In genomic region chr19:48351341-48351752, GRCh38 we compare ENCODE assay signal across 8 cellular contexts. TPM values are rescaled to one million over a fixed set of nuclear protein-coding genes. Genes with fewer than 3 reads are reported as not detected.
A peak's percentile ranks its signal among the peaks of the same experiment; 100 is the strongest.
DNase-seq lines count a peak whose midpoint lies in the region; ATAC-seq and TF ChIP-seq lines count a peak whose summit lies in the region.

No MANE protein-coding gene starts in this region.

- no peak overlapping the region for H3K4me3 Mint-ChIP-seq in activated CD8-positive, alpha-beta memory T cell treated with anti-CD3 and anti-CD28 coated beads, Interleukin-2, amount 10 ng/mL, durations not matched to agents 7 days and 5 days
- H3K4me3 Mint-ChIP-seq in natural killer cell treated with Interleukin-12 subunit alpha and Interleukin-12 subunit beta and Interleukin-15 and Interleukin-18, amount 100 ng/mL, for 72 hours: no peak overlapping the region

- H3K27ac ChIP-seq in substantia nigra (ENCODE audit: low read depth, low read length, poor library complexity, severe bottlenecking): no peak overlapping the region

- CTCF ChIA-PET in activated CD8-positive, alpha-beta memory T cell treated with anti-CD3 and anti-CD28 coated beads, Interleukin-2, amount 10 ng/mL, durations not matched to agents 7 days and 5 days (lab: Charles Lee): interaction anchor here (0.7 to 3.1 kb wide), 15 partner anchors 9 to 237 kb away, joined by 3 to 21 read pairs (median 4); partner anchors contain the start of genes KDELR1, SYNGR4 and TMEM143

- H3K36me3 Mint-ChIP-seq in activated CD8-positive, alpha-beta memory T cell treated with anti-CD3 and anti-CD28 coated beads, Interleukin-2, amount 10 ng/mL, durations not matched to agents 7 days and 5 days: no peaks in the 10 kb centered on the region
- no peaks in the 10 kb centered on the region for H3K36me3 Mint-ChIP-seq in natural killer cell treated with Interleukin-12 subunit alpha and Interleukin-12 subunit beta and Interleukin-15 and Interleukin-18, amount 100 ng/mL, for 72 hours

- H3K4me1 Mint-ChIP-seq in activated CD8-positive, alpha-beta memory T cell treated with anti-CD3 and anti-CD28 coated beads, Interleukin-2, amount 10 ng/mL, durations not matched to agents 7 days and 5 days: peaks cover 9% of the 10 kb centered on the region
- H3K4me1 Mint-ChIP-seq in natural killer cell treated with Interleukin-12 subunit alpha and Interleukin-12 subunit beta and Interleukin-15 and Interleukin-18, amount 100 ng/mL, for 72 hours (ENCODE audit: low read depth in 2 of 2): peaks cover 7 to 11% of the 10 kb centered on the region in 2 donors

- H3K27me3 Mint-ChIP-seq in activated CD8-positive, alpha-beta memory T cell treated with anti-CD3 and anti-CD28 coated beads, Interleukin-2, amount 10 ng/mL, durations not matched to agents 7 days and 5 days: no peaks in the 10 kb centered on the region
- H3K27me3 Mint-ChIP-seq in natural killer cell treated with Interleukin-12 subunit alpha and Interleukin-12 subunit beta and Interleukin-15 and Interleukin-18, amount 100 ng/mL, for 72 hours: no peaks in the 10 kb centered on the region

- H3K9me3 Mint-ChIP-seq in activated CD8-positive, alpha-beta memory T cell treated with anti-CD3 and anti-CD28 coated beads, Interleukin-2, amount 10 ng/mL, durations not matched to agents 7 days and 5 days (ENCODE audit: low read depth): no peaks in the 10 kb centered on the region
- no peaks in the 10 kb centered on the region for H3K9me3 Mint-ChIP-seq in natural killer cell treated with Interleukin-12 subunit alpha and Interleukin-12 subunit beta and Interleukin-15 and Interleukin-18, amount 100 ng/mL, for 72 hours

- TF ChIP-seq POLR2A in erythroblast (IDR thresholded peaks at IDR 0.05; ENCODE audit: low read length): no peak

- peak; percentile 95 for ATAC-seq in activated CD8-positive, alpha-beta memory T cell treated with anti-CD3 and anti-CD28 coated beads, Interleukin-2, amount 10 ng/mL, durations not matched to agents 7 days and 5 days
- peak; percentile 81 to 88 for ATAC-seq in natural killer cell treated with Interleukin-12 subunit alpha and Interleukin-12 subunit beta and Interleukin-15 and Interleukin-18, amount 100 ng/mL, for 72 hours
- no peak for ATAC-seq in HG03196 (IDR thresholded peaks at IDR 0.05; ENCODE audit: unreplicated experiment)

- no peak overlapping the region for H3K27ac Mint-ChIP-seq in activated CD8-positive, alpha-beta memory T cell treated with anti-CD3 and anti-CD28 coated beads, Interleukin-2, amount 10 ng/mL, durations not matched to agents 7 days and 5 days
- no peak overlapping the region for H3K27ac Mint-ChIP-seq in natural killer cell treated with Interleukin-12 subunit alpha and Interleukin-12 subunit beta and Interleukin-15 and Interleukin-18, amount 100 ng/mL, for 72 hours

- DNase-seq in AG08395 (ENCODE audit: low spot score) (peak; percentile 68), GM19240 (ENCODE audit: insufficient read length, low spot score) (peak; percentile 75), NCI-H748 (lab: John Stamatoyannopoulos, UW; ENCODE audit: unreplicated experiment) (peak; percentile 65), erythroblast (lab: John Stamatoyannopoulos, UW) (peak; percentile 76 to 86), substantia nigra (lab: John Stamatoyannopoulos, UW) (peak in 36 of 49 donors; percentile 2 to 69 (median 24))
- peak; percentile 89 for DNase-seq in activated CD8-positive, alpha-beta memory T cell treated with anti-CD3 and anti-CD28 coated beads, Interleukin-2, amount 10 ng/mL, durations not matched to agents 7 days and 5 days
- DNase-seq in natural killer cell treated with Interleukin-12 subunit alpha and Interleukin-12 subunit beta and Interleukin-15 and Interleukin-18, amount 100 ng/mL, for 72 hours (ENCODE audit: low spot score): peak; percentile 84

RNA-seq across cellular contexts. Expression of gene TMEM143, which starts 12.4 kb away (rescaled TPM):
- 10 to 100 TPM; 16.7 to 22.3 TPM for total RNA-seq in activated CD8-positive, alpha-beta memory T cell treated with anti-CD3 and anti-CD28 coated beads, Interleukin-2, amount 10 ng/mL, durations not matched to agents 7 days and 5 days
- 10 to 100 TPM in 1 of 2 donors, 1 to 10 TPM in 1; 6.9 to 25.5 TPM for total RNA-seq in natural killer cell treated with Interleukin-12 subunit alpha and Interleukin-12 subunit beta and Interleukin-15 and Interleukin-18, amount 100 ng/mL, for 72 hours

RNA-seq across cellular contexts. Expression of gene SYNGR4, which starts 12.8 kb away (rescaled TPM):
- not detected for total RNA-seq in activated CD8-positive, alpha-beta memory T cell treated with anti-CD3 and anti-CD28 coated beads, Interleukin-2, amount 10 ng/mL, durations not matched to agents 7 days and 5 days
- total RNA-seq in natural killer cell treated with Interleukin-12 subunit alpha and Interleukin-12 subunit beta and Interleukin-15 and Interleukin-18, amount 100 ng/mL, for 72 hours: under 1 TPM in 1 of 2 donors, not detected in 1; 0.45 TPM

RNA-seq across cellular contexts. Expression of gene EMP3, which starts 26.0 kb away (rescaled TPM):
- total RNA-seq in activated CD8-positive, alpha-beta memory T cell treated with anti-CD3 and anti-CD28 coated beads, Interleukin-2, amount 10 ng/mL, durations not matched to agents 7 days and 5 days: 100 to 1,000 TPM; 291 to 294 TPM
- total RNA-seq in natural killer cell treated with Interleukin-12 subunit alpha and Interleukin-12 subunit beta and Interleukin-15 and Interleukin-18, amount 100 ng/mL, for 72 hours: 100 to 1,000 TPM in 1 of 2 donors, 10 to 100 TPM in 1; 99.4 to 157 TPM

RNA-seq across cellular contexts. Expression of gene KDELR1, which starts 40.0 kb away (rescaled TPM):
- total RNA-seq in activated CD8-positive, alpha-beta memory T cell treated with anti-CD3 and anti-CD28 coated beads, Interleukin-2, amount 10 ng/mL, durations not matched to agents 7 days and 5 days: 10 to 100 TPM; 64.8 to 72.2 TPM
- 10 to 100 TPM; 64.4 to 80.9 TPM for total RNA-seq in natural killer cell treated with Interleukin-12 subunit alpha and Interleukin-12 subunit beta and Interleukin-15 and Interleukin-18, amount 100 ng/mL, for 72 hours

RNA-seq across cellular contexts. Expression of gene GRIN2D, which starts 42.1 kb away (rescaled TPM):
- total RNA-seq in activated CD8-positive, alpha-beta memory T cell treated with anti-CD3 and anti-CD28 coated beads, Interleukin-2, amount 10 ng/mL, durations not matched to agents 7 days and 5 days: under 1 TPM; 0.09 to 0.18 TPM
- under 1 TPM; 0.14 to 0.42 TPM for total RNA-seq in natural killer cell treated with Interleukin-12 subunit alpha and Interleukin-12 subunit beta and Interleukin-15 and Interleukin-18, amount 100 ng/mL, for 72 hours

Comparison
In these comparisons a context has a peak if more than half of its experiments do, and no peak if none do; other contexts are left out.
1. DNase-seq: peak in every context shown above with its lines; median percentile 89 in activated CD8-positive, alpha-beta memory T cell treated with anti-CD3 and anti-CD28 coated beads, Interleukin-2, amount 10 ng/mL, durations not matched to agents 7 days and 5 days; 84 in natural killer cell treated with Interleukin-12 subunit alpha and Interleukin-12 subunit beta and Interleukin-15 and Interleukin-18, amount 100 ng/mL, for 72 hours; 81 in erythroblast; 75 in GM19240; 68 in AG08395; 65 in NCI-H748; 24 in substantia nigra.